7 cellular contexts compared by ENCODE assay signal in the genomic region with DNA sequence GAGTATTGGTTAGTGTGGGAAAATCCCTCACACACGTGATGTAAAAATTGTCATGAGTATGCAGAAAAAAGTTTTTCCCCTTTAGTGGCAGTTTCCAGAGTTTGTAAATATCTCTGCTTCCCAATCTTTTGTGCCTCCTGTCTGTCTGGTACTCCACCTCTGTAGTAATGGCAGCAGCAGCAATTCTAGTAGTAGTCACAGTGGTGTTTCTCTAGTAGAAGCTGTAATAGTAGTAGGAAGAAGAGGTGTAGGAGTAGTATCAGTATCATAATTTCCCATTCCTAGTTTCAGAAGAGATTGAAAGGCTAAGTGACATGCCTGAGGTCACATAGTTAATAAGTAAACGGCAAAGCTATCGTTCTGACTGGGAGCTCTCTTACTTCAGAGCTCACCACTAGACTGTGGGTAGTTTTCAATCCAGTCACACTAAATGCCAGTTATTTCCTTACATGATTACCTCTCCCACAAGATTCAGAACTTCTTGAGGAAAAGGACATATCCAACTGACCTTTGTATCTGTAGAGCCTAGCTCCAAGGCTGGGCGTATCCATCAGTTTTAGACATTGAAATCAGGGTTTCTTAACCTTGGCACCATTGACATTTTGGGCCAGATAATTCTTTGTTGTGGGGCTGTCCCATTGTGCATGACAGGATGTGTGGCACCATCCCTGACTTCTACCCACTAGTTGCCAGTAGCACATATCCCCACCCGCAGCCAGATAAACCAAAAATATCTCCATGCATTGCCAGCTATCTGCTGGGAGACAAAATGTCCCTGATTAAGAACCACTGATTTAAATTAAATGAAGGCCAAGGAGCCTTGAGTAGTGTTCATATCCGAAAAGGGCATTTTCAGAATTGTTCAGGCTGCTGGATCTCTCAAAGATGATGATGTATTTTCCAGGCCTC.
DNase-seq lines count a peak whose midpoint lies in the region; ATAC-seq and FAIRE-seq lines count a peak whose summit lies in the region.

No MANE protein-coding gene starts in this region.

- ATAC-seq in HG02840 (IDR thresholded peaks at IDR 0.05; ENCODE audit: low FRiP score, unreplicated experiment) = peak; percentile 93
- peak; percentile 98 for ATAC-seq in stimulated activated effector memory CD8-positive, alpha-beta T cell treated with anti-CD3 and anti-CD28 coated beads, Interleukin-12 subunit alpha, Interleukin-12 subunit beta, amount 100 ng/mL, for 72 hours

- no peak overlapping the region for H3K4me3 Mint-ChIP-seq in T-helper 1 cell treated with Interleukin-12 subunit alpha and Interleukin-12 subunit beta and Interleukin-4 antibody, amounts not matched to agents 30 μg/mL and 1 μg/mL, for 36 hours
- H3K4me3 Mint-ChIP-seq in stimulated activated effector memory CD8-positive, alpha-beta T cell treated with anti-CD3 and anti-CD28 coated beads, Interleukin-12 subunit alpha, Interleukin-12 subunit beta, amount 100 ng/mL, for 72 hours = peak overlapping the region; percentile 6

- H3K27ac Mint-ChIP-seq in T-helper 1 cell treated with Interleukin-12 subunit alpha and Interleukin-12 subunit beta and Interleukin-4 antibody, amounts not matched to agents 30 μg/mL and 1 μg/mL, for 36 hours = peak overlapping the region; percentile 12
- peak overlapping the region; percentile 77 for H3K27ac Mint-ChIP-seq in stimulated activated effector memory CD8-positive, alpha-beta T cell treated with anti-CD3 and anti-CD28 coated beads, Interleukin-12 subunit alpha, Interleukin-12 subunit beta, amount 100 ng/mL, for 72 hours

- peaks cover 2% of the 10 kb centered on the region for H3K36me3 Mint-ChIP-seq in T-helper 1 cell treated with Interleukin-12 subunit alpha and Interleukin-12 subunit beta and Interleukin-4 antibody, amounts not matched to agents 30 μg/mL and 1 μg/mL, for 36 hours (ENCODE audit: low read depth)
- no peaks in the 10 kb centered on the region for H3K36me3 Mint-ChIP-seq in stimulated activated effector memory CD8-positive, alpha-beta T cell treated with anti-CD3 and anti-CD28 coated beads, Interleukin-12 subunit alpha, Interleukin-12 subunit beta, amount 100 ng/mL, for 72 hours

- H3K4me1 Mint-ChIP-seq in T-helper 1 cell treated with Interleukin-12 subunit alpha and Interleukin-12 subunit beta and Interleukin-4 antibody, amounts not matched to agents 30 μg/mL and 1 μg/mL, for 36 hours (ENCODE audit: low read depth) = peaks cover 17% of the 10 kb centered on the region
- H3K4me1 Mint-ChIP-seq in stimulated activated effector memory CD8-positive, alpha-beta T cell treated with anti-CD3 and anti-CD28 coated beads, Interleukin-12 subunit alpha, Interleukin-12 subunit beta, amount 100 ng/mL, for 72 hours = peaks cover 32% of the 10 kb centered on the region

- peaks cover 4% of the 10 kb centered on the region for H3K9me3 Mint-ChIP-seq in T-helper 1 cell treated with Interleukin-12 subunit alpha and Interleukin-12 subunit beta and Interleukin-4 antibody, amounts not matched to agents 30 μg/mL and 1 μg/mL, for 36 hours
- H3K9me3 Mint-ChIP-seq in stimulated activated effector memory CD8-positive, alpha-beta T cell treated with anti-CD3 and anti-CD28 coated beads, Interleukin-12 subunit alpha, Interleukin-12 subunit beta, amount 100 ng/mL, for 72 hours = no peaks in the 10 kb centered on the region

- FAIRE-seq in GM19239 (lab: Jason Lieb, UNC) = peak; percentile 92

- peak; percentile 38 for DNase-seq in GM19239 (ENCODE audit: insufficient read length, low spot score)
- no peak for DNase-seq in stimulated activated effector memory CD8-positive, alpha-beta T cell treated with anti-CD3 and anti-CD28 coated beads, Interleukin-12 subunit alpha, Interleukin-12 subunit beta, amount 100 ng/mL, for 72 hours (ENCODE audit: low spot score in 2 of 2)
- no peak for DNase-seq in NCI-H2107 (lab: John Stamatoyannopoulos, UW)
- DNase-seq in stimulated activated naive CD4-positive, alpha-beta T cell treated with Interleukin-2 at 50 U/mL for 16 hours (lab: John Stamatoyannopoulos, UW) = no peak
- DNase-seq in stimulated activated CD4-positive, alpha-beta T cell treated with anti-CD3 and anti-CD28 coated beads, Interleukin-15, amount 100 ng/mL, for 24 hours = no peak

- no peaks in the 10 kb centered on the region for H3K27me3 Mint-ChIP-seq in T-helper 1 cell treated with Interleukin-12 subunit alpha and Interleukin-12 subunit beta and Interleukin-4 antibody, amounts not matched to agents 30 μg/mL and 1 μg/mL, for 36 hours (ENCODE audit: low read depth)
